ENCODE assay signal across 16 cellular contexts in genomic region chr1:110601332-110601731, GRCh38. TPM values are rescaled to one million over a fixed set of nuclear protein-coding genes. Genes with fewer than 3 reads are reported as not detected.
"Had no signal": no experiment of that assay in that cellular context is flagged by ENCODE, and none has a peak within 500 bp of the region (broad histone marks: within the 10 kb centered on the region; RNA-seq: fewer than 3 reads in every experiment).

No MANE protein-coding gene starts in this region.

- H3K27ac Mint-ChIP-seq: naive thymus-derived CD8-positive, alpha-beta T cell; stimulated activated naive B cell treated with anti-CD40 and anti-IgM and Interleukin-4, amounts not matched to agents 10 μg/mL and 1 μg/mL and 100 μg/mL, for 72 hours had no signal

- H3K9me3 Mint-ChIP-seq: naive thymus-derived CD8-positive, alpha-beta T cell; stimulated activated naive B cell treated with anti-CD40 and anti-IgM and Interleukin-4, amounts not matched to agents 10 μg/mL and 1 μg/mL and 100 μg/mL, for 72 hours had no signal

- H3K36me3 Mint-ChIP-seq: naive thymus-derived CD8-positive, alpha-beta T cell; stimulated activated naive B cell treated with anti-CD40 and anti-IgM and Interleukin-4, amounts not matched to agents 10 μg/mL and 1 μg/mL and 100 μg/mL, for 72 hours had no signal

- H3K4me3 Mint-ChIP-seq: naive thymus-derived CD8-positive, alpha-beta T cell; stimulated activated naive B cell treated with anti-CD40 and anti-IgM and Interleukin-4, amounts not matched to agents 10 μg/mL and 1 μg/mL and 100 μg/mL, for 72 hours had no signal

- DNase-seq: foreskin melanocyte; hippocampal formation; kidney glomerular epithelial cell; mammary epithelial cell; mucosa of descending colon; naive thymus-derived CD8-positive, alpha-beta T cell; posterior cingulate gyrus; sigmoid colon; stimulated activated CD4-positive, alpha-beta T cell treated with anti-CD3 and anti-CD28 coated beads, Interleukin-2, amount 100 ng/mL, for 24 hours; stimulated activated CD4-positive, alpha-beta T cell treated with anti-CD3 and anti-CD28 coated beads, Interleukin-4, amount 100 ng/mL, for 4 hours; stimulated activated naive B cell treated with anti-CD40 and anti-IgM and Interleukin-4, amounts not matched to agents 10 μg/mL and 1 μg/mL and 100 μg/mL, for 72 hours; stomach; substantia nigra; trophoblast cell; uterus had no signal

- ATAC-seq: mucosa of descending colon; naive thymus-derived CD8-positive, alpha-beta T cell; stimulated activated naive B cell treated with anti-CD40 and anti-IgM and Interleukin-4, amounts not matched to agents 10 μg/mL and 1 μg/mL and 100 μg/mL, for 72 hours had no signal

RNA-seq across cellular contexts. Expression of gene KCNA2, which starts 4.8 kb away (rescaled TPM):
- total RNA-seq: osteoblast had no signal
- polyA plus RNA-seq: mammary epithelial cell; naive thymus-derived CD8-positive, alpha-beta T cell had no signal
